Comparison of ENCODE assay signal across 9 cellular contexts in the genomic region with DNA sequence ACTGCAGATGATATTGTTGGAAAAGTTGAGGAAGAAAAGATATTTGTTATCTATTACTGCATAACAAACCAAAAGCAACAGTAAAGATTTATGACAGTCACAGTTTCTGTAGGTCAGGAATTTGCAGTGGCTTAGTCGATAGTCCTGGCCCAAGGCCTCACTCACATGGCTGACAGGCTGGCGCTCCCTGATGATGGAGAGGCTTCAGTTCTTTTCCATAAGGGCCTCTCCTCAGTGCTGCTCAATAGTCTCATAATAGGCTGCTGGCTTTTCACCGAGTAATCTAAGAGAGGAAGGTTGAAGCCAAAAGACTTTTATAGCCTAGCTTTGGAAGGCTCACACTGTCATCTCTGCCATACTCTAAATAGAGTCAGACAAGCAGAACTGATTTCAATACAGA. TPM values are rescaled to one million over a fixed set of nuclear protein-coding genes. Genes with fewer than 3 reads are reported as not detected.
DNase-seq lines count a peak whose midpoint lies in the region; ATAC-seq and TF ChIP-seq lines count a peak whose summit lies in the region.
"Had no signal": no experiment of that assay in that cellular context is flagged by ENCODE, and none has a peak within 500 bp of the region (broad histone marks: within the 10 kb centered on the region; RNA-seq: fewer than 3 reads in every experiment).

No MANE protein-coding gene starts in this region.

- intact Hi-C loops in right cardiac atrium (cut with DNase I) = no loop called here

- peaks cover 55% of the 10 kb centered on the region for H3K4me1 Mint-ChIP-seq in type B pancreatic cell (ENCODE audit: unreplicated experiment)

- H2BK5ac ChIP-seq in neuronal stem cell (ENCODE audit: low read length) = no peak overlapping the region

- no peak overlapping the region for H3K9ac ChIP-seq in neuronal stem cell (ENCODE audit: low read depth, low read length, poor library complexity)

- no peaks in the 10 kb centered on the region for H3K9me3 Mint-ChIP-seq in type B pancreatic cell

- H2AK5ac ChIP-seq in neuronal stem cell (ENCODE audit: low read depth, low read length) = no peak overlapping the region

- H3K14ac ChIP-seq in neuronal stem cell (ENCODE audit: low read length) = no peak overlapping the region

- H3K27me3 ChIP-seq in right cardiac atrium (ENCODE audit: control insufficient read depth, insufficient read depth) (no peaks in the 10 kb centered on the region), neuronal stem cell (ENCODE audit: control insufficient read depth in 3 of 3, insufficient read depth in 3 of 3, low read depth in 1 of 3, low read length in 3 of 3) (no peaks in the 10 kb centered on the region)
- H3K27me3 ChIP-seq: foreskin keratinocyte had no signal

- peaks cover 0 to 47% of the 10 kb centered on the region in 2 donors for H3K36me3 ChIP-seq in neuronal stem cell (replicated peaks in 1 of 2; ENCODE audit: control insufficient read depth in 2 of 2, insufficient read depth in 2 of 2, low read length in 2 of 2)

- ATAC-seq in right cardiac atrium = peak; percentile 78 to 79
- no peak for ATAC-seq in HG03439 (IDR thresholded peaks at IDR 0.05; ENCODE audit: unreplicated experiment)
- no peak for ATAC-seq in GM21360 (IDR thresholded peaks at IDR 0.05; ENCODE audit: unreplicated experiment)
- ATAC-seq: foreskin keratinocyte had no signal

- TF ChIP-seq CTCF in type B pancreatic cell (conservative IDR thresholded peaks at IDR 0.05) = no peak

- no peak overlapping the region for H2BK12ac ChIP-seq in neuronal stem cell (ENCODE audit: low read length)

- H2BK120ac ChIP-seq in neuronal stem cell (ENCODE audit: low read depth, low read length) = no peak overlapping the region

- H3K4me3 ChIP-seq in right cardiac atrium (ENCODE audit: low read length) = no peak overlapping the region
- H3K4me3 ChIP-seq in neuronal stem cell (ENCODE audit: low read length in 2 of 2) = no peak overlapping the region

- H3K4me3 Mint-ChIP-seq in type B pancreatic cell = peak overlapping the region; percentile 40

- no peak overlapping the region for H3K4me2 ChIP-seq in neuronal stem cell (ENCODE audit: insufficient read depth, low read length, poor library complexity, severe bottlenecking)

- WGBS in right cardiac atrium = 31% methylated on average over 3 of the region's 3 CpGs
- WGBS in neuronal stem cell (ENCODE audit: extremely low coverage in 2 of 2, insufficient read length in 2 of 2, insufficient replicate concordance in 1 of 2), 2 donors = no CpG with 5 or more reads among the region's 3 CpGs

- peaks cover 5% of the 10 kb centered on the region for H3K36me3 Mint-ChIP-seq in type B pancreatic cell

- H2BK15ac ChIP-seq in neuronal stem cell (ENCODE audit: low read length) = no peak overlapping the region

- peak; percentile 36 for DNase-seq in NCI-H2171 treated with DMSO at 0.1 percent for 48 hours (lab: John Stamatoyannopoulos, UW)
- no peak for DNase-seq in NCI-H2171 (lab: John Stamatoyannopoulos, UW)
- peak; percentile 6 for DNase-seq in NCI-H69 (lab: John Stamatoyannopoulos, UW)
- DNase-seq in right cardiac atrium = no peak
- no peak for DNase-seq in type B pancreatic cell (ENCODE audit: extremely low spot score, unreplicated experiment)
- DNase-seq in neuronal stem cell (ENCODE audit: low spot score) = no peak
- DNase-seq: foreskin keratinocyte had no signal

- H3K4me1 ChIP-seq in right cardiac atrium (ENCODE audit: control insufficient read depth, insufficient read depth, low read length) (peaks cover 15% of the 10 kb centered on the region), neuronal stem cell (ENCODE audit: control insufficient read depth in 2 of 2, insufficient read depth in 1 of 2, low read depth in 1 of 2, low read length in 2 of 2) (no peaks in the 10 kb centered on the region)

- H4K8ac ChIP-seq in neuronal stem cell (ENCODE audit: low read depth, low read length) = no peak overlapping the region

- no peak overlapping the region for H2AFZ ChIP-seq in neuronal stem cell (ENCODE audit: low read length)

- H3K27ac ChIP-seq in right cardiac atrium (ENCODE audit: low read length) = peak overlapping the region; percentile 2
- H3K27ac ChIP-seq in neuronal stem cell (replicated peaks; ENCODE audit: low read length) = no peak overlapping the region
- H3K27ac ChIP-seq: foreskin keratinocyte had no signal

- no peak overlapping the region for H3K23ac ChIP-seq in neuronal stem cell (ENCODE audit: low read depth, low read length, poor library complexity)

- H3K4ac ChIP-seq in neuronal stem cell (ENCODE audit: low read length) = no peak overlapping the region

- H3K9me3 ChIP-seq in right cardiac atrium (ENCODE audit: control insufficient read depth, low read length) (no peaks in the 10 kb centered on the region), neuronal stem cell (replicated peaks in 1 of 2; ENCODE audit: control insufficient read depth in 2 of 2, insufficient read depth in 1 of 2, low read depth in 1 of 2, low read length in 2 of 2) (no peaks in the 10 kb centered on the region)

- H3K79me1 ChIP-seq in neuronal stem cell (ENCODE audit: low read depth, low read length) = peaks cover 6% of the 10 kb centered on the region

- no peak overlapping the region for H4K91ac ChIP-seq in neuronal stem cell (ENCODE audit: low read depth, low read length, poor library complexity)

- no peaks in the 10 kb centered on the region for H3K27me3 Mint-ChIP-seq in type B pancreatic cell

- no peak overlapping the region for H3K18ac ChIP-seq in neuronal stem cell (ENCODE audit: low read length)

- peak overlapping the region; percentile 80 for H3K27ac Mint-ChIP-seq in type B pancreatic cell

RNA-seq across cellular contexts. Expression of a gene that starts 17.7 kb away (rescaled TPM):
- total RNA-seq in right cardiac atrium (10 to 100 TPM; 25.4 to 35.0 (median 29.1) TPM), type B pancreatic cell (ENCODE audit: low replicate concordance) (76.9 and 83.8 TPM in 2 replicates)
- polyA plus RNA-seq in right cardiac atrium = 7.9 TPM
- polyA plus RNA-seq in neuronal stem cell (2013, experiment 1 of 2) = 32.6 TPM
- 34.8 TPM for polyA plus RNA-seq in neuronal stem cell (2013, experiment 2 of 2)

RNA-seq across cellular contexts. Expression of a gene that starts 51.6 kb away (rescaled TPM):
- total RNA-seq in right cardiac atrium (10 to 100 TPM in 2 of 4 donors, 1 to 10 TPM in 2; 6.2 to 11.0 (median 9.1) TPM), type B pancreatic cell (ENCODE audit: low replicate concordance) (3.3 and 6.8 TPM in 2 replicates)
- 4.9 TPM for polyA plus RNA-seq in right cardiac atrium
- polyA plus RNA-seq in neuronal stem cell (2013, experiment 1 of 2) = 1.3 TPM
- polyA plus RNA-seq in neuronal stem cell (2013, experiment 2 of 2) = 1.4 TPM

Comparison
In these comparisons a context has a peak if more than half of its experiments do, and no peak if none do; other contexts are left out.
1. DNase-seq: peak in NCI-H2171 treated with DMSO at 0.1 percent for 48 hours (single experiment) and NCI-H69 (single experiment); none in NCI-H2171 (single experiment), right cardiac atrium (0 of 3), type B pancreatic cell (single experiment) and neuronal stem cell (single experiment).
2. ATAC-seq: peak in right cardiac atrium (2 of 2); none in HG03439 (single experiment) and GM21360 (single experiment).